In genomic region chrX:39756086-39756883, GRCh38 we compare ENCODE assay signal across 15 cellular contexts.
A peak's percentile ranks its signal among the peaks of the same experiment; 100 is the strongest.
DNase-seq lines count a peak whose midpoint lies in the region; ATAC-seq, FAIRE-seq and TF ChIP-seq lines count a peak whose summit lies in the region.
"Had no signal": no experiment of that assay in that cellular context is flagged by ENCODE, and none has a peak within 500 bp of the region (broad histone marks: within the 10 kb centered on the region; RNA-seq: fewer than 3 reads in every experiment).

No MANE protein-coding gene starts in this region.

- RAD21 ChIA-PET in HCT116 (lab: Charles Lee; ENCODE audit: low non-redundant PET in 1 of 2, low total read pairs in 2 of 2, uncharacterized antibody in 2 of 2, unreplicated experiment in 2 of 2): no interaction called here

- H3K36me3 Mint-ChIP-seq in activated CD4-positive, alpha-beta T cell treated with anti-CD3 and anti-CD28 coated beads for 36 hours (ENCODE audit: low read depth): no peaks in the 10 kb centered on the region
- H3K36me3 Mint-ChIP-seq: activated naive CD4-positive, alpha-beta T cell treated with anti-CD3 and anti-CD28 coated beads, Interleukin-2, amount 10 ng/mL, durations not matched to agents 7 days and 5 days; neural progenitor cell had no signal

- H3K9ac ChIP-seq in HCT116 (ENCODE audit: low read length) (peak overlapping the region; percentile 11; the same call in 1 of the 2 replicates), SK-N-SH (0 out of 2 replicates have a peak overlapping the region, but pooled peaks have one; percentile 20), skeletal muscle tissue (ENCODE audit: low read depth in 1 of 3, low read length in 3 of 3) (no peak overlapping the region)
- H3K9ac ChIP-seq: neural progenitor cell had no signal

- CTCF ChIA-PET in HCT116 (lab: Charles Lee) (no interaction called here), SK-N-SH (lab: Yijun Ruan, JAX) (no interaction called here)
- CTCF ChIA-PET in activated CD4-positive, alpha-beta T cell treated with anti-CD3 and anti-CD28 coated beads for 36 hours (lab: Charles Lee): interaction anchor here (0.6 kb wide), 1 partner anchor 109 kb away, joined by 3 read pairs; no protein-coding TSS in a partner anchor

- 54% methylated on average over 14 of the region's 18 CpGs for WGBS in SK-N-SH (ENCODE audit: low lambda C conversion rate)

- H3K9me3 Mint-ChIP-seq in activated CD4-positive, alpha-beta T cell treated with anti-CD3 and anti-CD28 coated beads for 36 hours (ENCODE audit: low read depth): no peaks in the 10 kb centered on the region
- H3K9me3 Mint-ChIP-seq: activated naive CD4-positive, alpha-beta T cell treated with anti-CD3 and anti-CD28 coated beads, Interleukin-2, amount 10 ng/mL, durations not matched to agents 7 days and 5 days had no signal

- POLR2A ChIA-PET in HCT116 (lab: Charles Lee): interaction anchor here (1.0 kb wide), 1 partner anchor 342 kb away, joined by 8 read pairs; the partner anchor contains the start of gene BCOR
- POLR2A ChIA-PET in SK-N-SH (lab: Yijun Ruan, JAX): no interaction called here
- POLR2A ChIA-PET in activated CD4-positive, alpha-beta T cell treated with anti-CD3 and anti-CD28 coated beads for 36 hours (lab: Charles Lee): no interaction called here

- no peaks in the 10 kb centered on the region for H3K27me3 ChIP-seq in HCT116 (ENCODE audit: insufficient read depth, low read length)
- no peaks in the 10 kb centered on the region for H3K27me3 ChIP-seq in SK-N-SH (ENCODE audit: insufficient read depth)
- H3K27me3 ChIP-seq in right atrium auricular region: no peaks in the 10 kb centered on the region
- H3K27me3 ChIP-seq in skeletal muscle tissue (ENCODE audit: control insufficient read depth in 3 of 3, insufficient read depth in 3 of 3, low read length in 3 of 3): no peaks in the 10 kb centered on the region
- H3K27me3 ChIP-seq: foreskin keratinocyte, neural progenitor cell had no signal

- H3K4me1 Mint-ChIP-seq in activated CD4-positive, alpha-beta T cell treated with anti-CD3 and anti-CD28 coated beads for 36 hours: peaks cover 14% of the 10 kb centered on the region
- H3K4me1 Mint-ChIP-seq: activated naive CD4-positive, alpha-beta T cell treated with anti-CD3 and anti-CD28 coated beads, Interleukin-2, amount 10 ng/mL, durations not matched to agents 7 days and 5 days had no signal

- H3K27ac ChIP-seq in HCT116 (ENCODE audit: low read depth, low read length) (no peak overlapping the region), SK-N-SH (ENCODE audit: low read depth in 2 of 2, low read length in 1 of 2) (peak overlapping the region; percentile 70 to 76), right atrium auricular region (peak overlapping the region; percentile 48 to 75), skeletal muscle tissue (ENCODE audit: low read depth, low read length) (peak overlapping the region; percentile 47)
- H3K27ac ChIP-seq: foreskin keratinocyte, neural progenitor cell had no signal

- H3K79me2 ChIP-seq in HCT116 (ENCODE audit: insufficient read depth, low read length) (no peaks in the 10 kb centered on the region), SK-N-SH (ENCODE audit: insufficient read depth) (no peaks in the 10 kb centered on the region)

- peak overlapping the region; percentile 69 for H3K4me2 ChIP-seq in HCT116 (ENCODE audit: low read length)
- peak overlapping the region; percentile 44; the same call in 1 of the 2 replicates for H3K4me2 ChIP-seq in SK-N-SH
- H3K4me2 ChIP-seq: neural progenitor cell had no signal

- ATAC-seq in HCT116 (peak; percentile 26; the same call in 1 of the 2 replicates), HG02981 (IDR thresholded peaks at IDR 0.05; ENCODE audit: unreplicated experiment) (no peak), HG03565 (IDR thresholded peaks at IDR 0.05; ENCODE audit: unreplicated experiment) (no peak)
- ATAC-seq in activated CD4-positive, alpha-beta T cell treated with anti-CD3 and anti-CD28 coated beads for 36 hours: no peak

- no peaks in the 10 kb centered on the region for H3K9me2 ChIP-seq in HCT116 (ENCODE audit: insufficient read depth)
- no peaks in the 10 kb centered on the region for H3K9me2 ChIP-seq in SK-N-SH

- FAIRE-seq in RCC 7860 (lab: Jason Lieb, UNC): no peak
- FAIRE-seq: islet of Langerhans had no signal

- no peak for TF ChIP-seq POLR2A in HCT116 (IDR thresholded peaks at IDR 0.05; ENCODE audit: borderline replicate concordance, extremely low read depth, insufficient read depth, insufficient read length)

- peaks cover 22 to 33% of the 10 kb centered on the region in 2 experiments; a peak in 3 of 4 replicates for H3K4me1 ChIP-seq in HCT116 (ENCODE audit: control insufficient read depth in 1 of 2, insufficient read depth in 2 of 2, low read length in 2 of 2)
- H3K4me1 ChIP-seq in SK-N-SH (ENCODE audit: control insufficient read depth in 1 of 2, insufficient read depth in 2 of 2, low read depth in 1 of 2, low read length in 1 of 2): peaks cover 25 to 31% of the 10 kb centered on the region in 2 experiments; a peak in 3 of 4 replicates
- peaks cover 0 to 31% of the 10 kb centered on the region in 2 donors for H3K4me1 ChIP-seq in right atrium auricular region
- H3K4me1 ChIP-seq in skeletal muscle tissue (ENCODE audit: control insufficient read depth in 3 of 3, insufficient read depth in 3 of 3, low read length in 3 of 3): peaks cover 5 to 23% (median 16%) of the 10 kb centered on the region in 3 donors
- H3K4me1 ChIP-seq: foreskin keratinocyte had no signal

- intact Hi-C loops in HCT116 (cut with micrococcal nuclease): no loop called here
- intact Hi-C loops in activated CD4-positive, alpha-beta T cell treated with anti-CD3 and anti-CD28 coated beads for 36 hours (cut with DNase I, micrococcal nuclease): no loop called here

- H3K9me3 ChIP-seq in HCT116 (ENCODE audit: control insufficient read depth in 1 of 2, insufficient read depth in 1 of 2, low read depth in 1 of 2, low read length in 2 of 2) (no peaks in the 10 kb centered on the region), SK-N-SH (no peaks in the 10 kb centered on the region), right atrium auricular region (no peaks in the 10 kb centered on the region), skeletal muscle tissue (ENCODE audit: control insufficient read depth in 3 of 3, low read length in 3 of 3) (no peaks in the 10 kb centered on the region)

- H3K4me3 ChIP-seq in HCT116 (replicated peaks in 1 of 2; ENCODE audit: low read depth in 1 of 2, low read length in 2 of 2) (0 out of 4 replicates have a peak overlapping the region, but pooled peaks of 1 of the 2 experiments have one; percentile 20), SK-N-SH (ENCODE audit: low read depth in 2 of 2, low read length in 1 of 2) (no peak overlapping the region), right atrium auricular region (no peak overlapping the region), skeletal muscle tissue (ENCODE audit: low read length in 3 of 3) (no peak overlapping the region)
- H3K4me3 ChIP-seq: neural progenitor cell had no signal

- BruUV-seq in HCT116 (replicated peaks; lab: Mats Ljungman, UMichigan): no TSS peak

- H3K36me3 ChIP-seq in HCT116 (ENCODE audit: control insufficient read depth in 1 of 2, insufficient read depth in 2 of 2, low read length in 2 of 2) (no peaks in the 10 kb centered on the region), SK-N-SH (replicated peaks in 1 of 2; ENCODE audit: control insufficient read depth in 1 of 2, insufficient read depth in 2 of 2, low read length in 1 of 2) (no peaks in the 10 kb centered on the region), right atrium auricular region (no peaks in the 10 kb centered on the region), skeletal muscle tissue (ENCODE audit: control insufficient read depth in 3 of 3, insufficient read depth in 3 of 3, low read length in 3 of 3) (no peaks in the 10 kb centered on the region)
- H3K36me3 ChIP-seq: neural progenitor cell had no signal

- DNase-seq in HCT116 (ENCODE audit: low read depth, low spot score) (no peak), SK-N-SH (no peak), right atrium auricular region (ENCODE audit: low spot score) (no peak), RCC 7860 (ENCODE audit: low spot score) (no peak)
- no peak for DNase-seq in activated CD4-positive, alpha-beta T cell treated with anti-CD3 and anti-CD28 coated beads for 36 hours
- DNase-seq: activated naive CD4-positive, alpha-beta T cell treated with anti-CD3 and anti-CD28 coated beads, Interleukin-2, amount 10 ng/mL, durations not matched to agents 7 days and 5 days; Kasumi-1; NCI-H2171; stimulated activated CD4-positive, alpha-beta T cell treated with anti-CD3 and anti-CD28 coated beads, Interleukin-15, amount 100 ng/mL, for 24 hours had no signal

- TF ChIP-seq RAD21 in HCT116 (IDR thresholded peaks at IDR 0.05; ENCODE audit: low read depth) (no peak), SK-N-SH (IDR thresholded peaks at IDR 0.05; ENCODE audit: low read length) (no peak)

- H2AFZ ChIP-seq in HCT116 (ENCODE audit: low read depth, low read length, poor library complexity, severe bottlenecking) (no peak overlapping the region), SK-N-SH (ENCODE audit: low read depth) (no peak overlapping the region)

- no peaks in the 10 kb centered on the region for H3K27me3 Mint-ChIP-seq in activated CD4-positive, alpha-beta T cell treated with anti-CD3 and anti-CD28 coated beads for 36 hours
- H3K27me3 Mint-ChIP-seq: activated naive CD4-positive, alpha-beta T cell treated with anti-CD3 and anti-CD28 coated beads, Interleukin-2, amount 10 ng/mL, durations not matched to agents 7 days and 5 days had no signal

- peaks cover 22% of the 10 kb centered on the region for H3F3A ChIP-seq in SK-N-SH (replicated peaks; ENCODE audit: insufficient read depth)

- no peak for TF ChIP-seq EP300 in SK-N-SH (IDR thresholded peaks at IDR 0.05; ENCODE audit: borderline replicate concordance in 1 of 2, low read depth in 1 of 2, low read length in 1 of 2)

- H3K27ac Mint-ChIP-seq in activated CD4-positive, alpha-beta T cell treated with anti-CD3 and anti-CD28 coated beads for 36 hours: no peak overlapping the region
- H3K27ac Mint-ChIP-seq: activated naive CD4-positive, alpha-beta T cell treated with anti-CD3 and anti-CD28 coated beads, Interleukin-2, amount 10 ng/mL, durations not matched to agents 7 days and 5 days; neural progenitor cell had no signal

- TF ChIP-seq CTCF in HCT116 (IDR thresholded peaks at IDR 0.05 in 2 of 3, conservative IDR thresholded peaks at IDR 0.05 in 1 of 3; ENCODE audit: borderline replicate concordance in 1 of 3, insufficient read depth in 1 of 3, low read depth in 2 of 3, low read length in 2 of 3): no peak
- no peak for TF ChIP-seq CTCF in SK-N-SH (IDR thresholded peaks at IDR 0.05)
- no peak for TF ChIP-seq CTCF in right atrium auricular region (IDR thresholded peaks at IDR 0.05)

- H4K20me1 ChIP-seq in HCT116 (ENCODE audit: insufficient read depth) (no peaks in the 10 kb centered on the region), SK-N-SH (ENCODE audit: insufficient read depth) (no peaks in the 10 kb centered on the region)

- no peak overlapping the region for H3K4me3 Mint-ChIP-seq in activated CD4-positive, alpha-beta T cell treated with anti-CD3 and anti-CD28 coated beads for 36 hours
- H3K4me3 Mint-ChIP-seq: activated naive CD4-positive, alpha-beta T cell treated with anti-CD3 and anti-CD28 coated beads, Interleukin-2, amount 10 ng/mL, durations not matched to agents 7 days and 5 days; neural progenitor cell had no signal

TF ChIP-seq in HCT116, 20 proteins besides CTCF, POLR2A, EP300 and RAD21 (continues in another document):
- no peak for TF ChIP-seq CBX3 (IDR thresholded peaks at IDR 0.05; ENCODE audit: low read depth)

Comparison
In these comparisons a context has a peak if more than half of its experiments do, and no peak if none do; other contexts are left out.
1. H3K9ac ChIP-seq: peak in HCT116 (single experiment) and SK-N-SH (single experiment); none in skeletal muscle tissue (0 of 3).